ENCODE assay signal across 1 cellular context in the genomic region with DNA sequence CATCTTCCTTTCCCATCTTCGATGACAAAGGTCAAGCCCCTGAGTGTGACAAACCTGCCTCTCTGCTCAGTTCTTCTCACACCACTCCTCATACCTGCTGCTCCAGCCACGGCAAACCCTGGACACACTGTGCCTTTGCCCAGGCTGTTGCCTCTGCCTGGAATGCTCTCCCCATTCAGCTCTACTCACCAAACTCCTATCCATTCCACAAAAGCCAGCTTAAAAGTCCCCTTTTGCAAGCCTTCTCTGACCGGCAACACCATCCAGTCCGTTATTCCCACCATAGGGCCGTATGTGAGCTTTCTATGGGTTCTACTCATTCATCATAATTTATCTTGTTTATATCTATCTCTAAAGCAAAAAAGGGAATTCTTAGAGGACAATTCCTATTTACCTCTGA.
TF ChIP-seq lines count a peak whose summit lies in the region.

No MANE protein-coding gene starts in this region.

TF ChIP-seq in SK-N-SH, 30 proteins besides CTCF, POLR2A, EP300 and RAD21:
- TF ChIP-seq, protein P1, sequence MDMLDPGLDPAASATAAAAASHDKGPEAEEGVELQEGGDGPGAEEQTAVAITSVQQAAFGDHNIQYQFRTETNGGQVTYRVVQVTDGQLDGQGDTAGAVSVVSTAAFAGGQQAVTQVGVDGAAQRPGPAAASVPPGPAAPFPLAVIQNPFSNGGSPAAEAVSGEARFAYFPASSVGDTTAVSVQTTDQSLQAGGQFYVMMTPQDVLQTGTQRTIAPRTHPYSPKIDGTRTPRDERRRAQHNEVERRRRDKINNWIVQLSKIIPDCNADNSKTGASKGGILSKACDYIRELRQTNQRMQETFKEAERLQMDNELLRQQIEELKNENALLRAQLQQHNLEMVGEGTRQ (IDR thresholded peaks at IDR 0.05; ENCODE audit: borderline replicate concordance, low read depth, low read length), result no peak
- TF ChIP-seq MAX (IDR thresholded peaks at IDR 0.05; ENCODE audit: low read depth) (no peak), GATA2 (CRISPR knock-in tag; IDR thresholded peaks at IDR 0.05) (no peak), GABPA (IDR thresholded peaks at IDR 0.05; ENCODE audit: low read depth) (no peak), RXRA (IDR thresholded peaks at IDR 0.05; ENCODE audit: borderline replicate concordance, low read depth) (no peak), REST (IDR thresholded peaks at IDR 0.05; ENCODE audit: low read depth, low read length) (no peak), SIN3A (IDR thresholded peaks at IDR 0.05; ENCODE audit: borderline replicate concordance, low read depth, low read length) (no peak), NFIC (IDR thresholded peaks at IDR 0.05; ENCODE audit: borderline replicate concordance) (no peak), TEAD4 (IDR thresholded peaks at IDR 0.05; ENCODE audit: borderline replicate concordance, insufficient read depth) (no peak), JUND (IDR thresholded peaks at IDR 0.05) (no peak), EZH2phosphoT487 (IDR thresholded peaks at IDR 0.05; ENCODE audit: borderline replicate concordance, low read depth) (no peak), FOXM1 (IDR thresholded peaks at IDR 0.05; ENCODE audit: low read depth) (no peak), POLR2AphosphoS5 (IDR thresholded peaks at IDR 0.05; ENCODE audit: low read depth, low read length) (no peak), NRF1 (IDR thresholded peaks at IDR 0.05; ENCODE audit: low read depth, low read length) (no peak), SMC3 (IDR thresholded peaks at IDR 0.05; ENCODE audit: low read depth, low read length) (no peak), IRF3 (IDR thresholded peaks at IDR 0.05; ENCODE audit: low read depth, low read length) (no peak), RFX5 (IDR thresholded peaks at IDR 0.05; ENCODE audit: low read length) (no peak), ZBTB33 (IDR thresholded peaks at IDR 0.05; ENCODE audit: borderline replicate concordance, low read depth) (no peak), TAF1 (IDR thresholded peaks at IDR 0.05; ENCODE audit: borderline replicate concordance, low read depth, low read length) (no peak), RCOR1 (IDR thresholded peaks at IDR 0.05; ENCODE audit: low read length) (no peak)
